ENCODE assay signal across 21 cellular contexts in the genomic region with DNA sequence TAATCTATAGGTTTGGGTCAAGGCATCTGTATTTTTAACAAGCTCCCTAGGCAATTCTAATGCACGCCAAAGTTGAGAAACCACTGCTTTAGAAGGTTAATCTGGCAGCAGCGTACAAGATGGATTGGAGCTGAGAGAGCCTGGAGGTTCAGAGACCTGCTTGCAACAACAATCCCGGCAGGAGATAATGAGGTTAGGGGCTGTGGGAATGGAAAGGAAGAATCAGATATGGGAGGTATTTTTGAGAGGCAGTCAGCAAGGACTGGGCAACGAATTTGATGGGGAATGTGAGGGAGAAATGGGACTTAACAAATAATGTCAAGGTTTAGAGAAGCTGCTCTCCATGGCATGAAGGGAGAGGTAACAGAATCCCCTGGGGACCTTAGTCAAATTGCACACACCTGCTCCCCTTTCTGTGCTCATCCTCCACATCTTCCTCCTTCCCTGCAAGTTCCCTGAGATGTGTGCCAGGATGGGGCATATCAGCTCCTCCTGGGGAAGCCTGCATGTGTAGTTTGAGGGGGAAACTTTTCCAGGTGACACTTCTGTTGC.
DNase-seq lines count a peak whose midpoint lies in the region; ATAC-seq and TF ChIP-seq lines count a peak whose summit lies in the region.
"Had no signal": no experiment of that assay in that cellular context is flagged by ENCODE, and none has a peak within 500 bp of the region (broad histone marks: within the 10 kb centered on the region; RNA-seq: fewer than 3 reads in every experiment).

No MANE protein-coding gene starts in this region.

- H3K4me3 Mint-ChIP-seq in type B pancreatic cell: peak overlapping the region; percentile 27
- H3K4me3 Mint-ChIP-seq: T-helper 1 cell treated with Interleukin-12 subunit alpha and Interleukin-12 subunit beta and Interleukin-4 antibody, amounts not matched to agents 30 μg/mL and 1 μg/mL, for 36 hours had no signal

- H3K4me1 Mint-ChIP-seq in type B pancreatic cell (ENCODE audit: unreplicated experiment): peaks cover 27% of the 10 kb centered on the region

- H3K27ac Mint-ChIP-seq in type B pancreatic cell: no peak overlapping the region
- H3K27ac Mint-ChIP-seq: T-helper 1 cell treated with Interleukin-12 subunit alpha and Interleukin-12 subunit beta and Interleukin-4 antibody, amounts not matched to agents 30 μg/mL and 1 μg/mL, for 36 hours had no signal

- H3K36me3 ChIP-seq in upper lobe of left lung: no peaks in the 10 kb centered on the region
- H3K36me3 ChIP-seq: SJCRH30 had no signal

- WGBS in upper lobe of left lung, 2 donors: 81 to 82% methylated on average over 4 of the region's 4 CpGs

- DNase-seq in DMS 273 (lab: John Stamatoyannopoulos, UW; ENCODE audit: unreplicated experiment) (peak; percentile 34), DMS 273 treated with DMSO at 0.1 percent for 48 hours (lab: John Stamatoyannopoulos, UW) (no peak), NCI-H526 (lab: John Stamatoyannopoulos, UW) (peak; percentile 26 to 63), type B pancreatic cell (ENCODE audit: extremely low spot score, unreplicated experiment) (no peak), glomerular visceral epithelial cell (ENCODE audit: extremely low spot score) (no peak), upper lobe of left lung (no peak), pons (ENCODE audit: low spot score) (no peak)
- DNase-seq: ACHN; MV-4-11; NCI-H1105 treated with DMSO at 0.1 percent for 48 hours; NCI-H1694; NCI-H2081; NCI-H226; NCI-H524 treated with DMSO at 0.1 percent for 48 hours; NK-92 treated with Interleukin-12 subunit alpha and Interleukin-12 subunit beta, amount 100 ng/mL, for 24 hours; SJCRH30 had no signal

- TF ChIP-seq EP300 in upper lobe of left lung (IDR thresholded peaks at IDR 0.05): no peak

- H3K27me3 Mint-ChIP-seq in type B pancreatic cell: peaks cover 15% of the 10 kb centered on the region
- H3K27me3 Mint-ChIP-seq: IgD-negative memory B cell had no signal

- H3K36me3 Mint-ChIP-seq in type B pancreatic cell: peaks cover 7% of the 10 kb centered on the region

- H3K27me3 ChIP-seq in upper lobe of left lung: no peaks in the 10 kb centered on the region
- H3K27me3 ChIP-seq: SJCRH30 had no signal

- H3K4me1 ChIP-seq in upper lobe of left lung: no peaks in the 10 kb centered on the region
- H3K4me1 ChIP-seq: SJCRH30 had no signal

- no peaks in the 10 kb centered on the region for H3K9me3 Mint-ChIP-seq in type B pancreatic cell
- H3K9me3 Mint-ChIP-seq: IgD-negative memory B cell had no signal

- no peak overlapping the region for H3K27ac ChIP-seq in upper lobe of left lung
- H3K27ac ChIP-seq: 22Rv1, C4-2B, SJCRH30 had no signal

- H3K4me3 ChIP-seq in upper lobe of left lung: no peak overlapping the region
- H3K4me3 ChIP-seq: SJCRH30 had no signal

- no peak for TF ChIP-seq POLR2A in upper lobe of left lung (IDR thresholded peaks at IDR 0.05)

- TF ChIP-seq CTCF in type B pancreatic cell (conservative IDR thresholded peaks at IDR 0.05) (no peak), upper lobe of left lung (IDR thresholded peaks at IDR 0.05) (no peak)

- H3K9me3 ChIP-seq in upper lobe of left lung: no peaks in the 10 kb centered on the region
- H3K9me3 ChIP-seq: SJCRH30 had no signal

- ATAC-seq in SK-N-SH treated with all-trans-retinoic acid at 6 μM for 48 hours (no peak), upper lobe of left lung (ENCODE audit: low FRiP score in 2 of 2) (no peak)

TF ChIP-seq in SK-N-SH treated with all-trans-retinoic acid at 6 μM for 48 hours, 23 proteins besides CTCF, POLR2A, EP300 and RAD21:
- TF ChIP-seq ISL1 (CRISPR knock-in tag; IDR thresholded peaks at IDR 0.05) (peak; percentile 48; the same call in 1 of the 2 replicates), TCF4 (CRISPR knock-in tag; IDR thresholded peaks at IDR 0.05; ENCODE audit: borderline replicate concordance) (peak; percentile 36; the same call in 1 of the 2 replicates), OSR1 (CRISPR knock-in tag; IDR thresholded peaks at IDR 0.05) (no peak)

Comparison
In these comparisons a context has a peak if more than half of its experiments do, and no peak if none do; other contexts are left out.
1. DNase-seq: peak in DMS 273 (single experiment) and NCI-H526 (2 of 2); none in DMS 273 treated with DMSO at 0.1 percent for 48 hours (single experiment), type B pancreatic cell (single experiment), glomerular visceral epithelial cell (single experiment), upper lobe of left lung (0 of 2) and pons (single experiment).